In genomic region chr16:2676937-2677336, GRCh38 we compare ENCODE assay signal across 1 cellular context. TPM values are rescaled to one million over a fixed set of nuclear protein-coding genes. Genes with fewer than 3 reads are reported as not detected.
"Had no signal": no experiment of that assay in that cellular context is flagged by ENCODE, and none has a peak within 500 bp of the region (broad histone marks: within the 10 kb centered on the region; RNA-seq: fewer than 3 reads in every experiment).

No MANE protein-coding gene starts in this region.

RNA-seq across cellular contexts. Expression of gene PRSS27, which starts 43.1 kb away (rescaled TPM):
- total RNA-seq: ascending aorta had no signal
